In the genomic region with DNA sequence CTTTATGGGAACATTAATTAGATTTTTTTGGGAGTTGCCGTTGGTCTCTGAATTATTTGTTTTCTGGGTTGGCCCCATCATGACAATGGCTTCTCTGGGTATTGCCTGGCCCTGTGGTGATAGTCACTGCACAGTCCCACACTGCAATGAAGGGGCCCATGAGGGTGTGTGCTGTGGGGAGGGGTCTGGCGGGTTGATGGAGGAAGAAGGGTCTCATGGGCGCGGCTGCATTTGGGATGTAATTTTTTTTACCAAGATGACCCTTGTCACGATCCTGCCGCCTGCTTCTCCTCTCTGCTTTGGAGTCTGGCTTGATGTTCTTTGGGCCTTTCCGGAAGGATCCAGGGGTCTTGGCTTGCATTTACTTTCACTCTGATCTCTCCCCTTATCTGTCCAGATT, we compare ENCODE assay signal across 26 cellular contexts. TPM values are rescaled to one million over a fixed set of nuclear protein-coding genes. Genes with fewer than 3 reads are reported as not detected.
"Had no signal": no experiment of that assay in that cellular context is flagged by ENCODE, and none has a peak within 500 bp of the region (broad histone marks: within the 10 kb centered on the region; RNA-seq: fewer than 3 reads in every experiment).

No MANE protein-coding gene starts in this region.

- DNase-seq: activated CD4-positive, alpha-beta T cell treated with anti-CD3 and anti-CD28 coated beads, Interleukin-2, amount 10 ng/mL, durations not matched to agents 24 days and 14 days; activated CD4-positive, alpha-beta T cell treated with anti-CD3 and anti-CD28 coated beads, Interleukin-2, amount 50 U/mL, for 4 hours; activated CD8-positive, alpha-beta T cell treated with anti-CD3 and anti-CD28 coated beads for 36 hours; activated gamma-delta T cell treated with Interleukin-2 at 50 U/mL for 16 hours; activated naive CD4-positive, alpha-beta T cell treated with anti-CD3 and anti-CD28 coated beads for 36 hours; activated T-cell treated with anti-CD3 and anti-CD28 coated beads, Interleukin-2, amount 50 U/mL, for 1 hour; adrenal gland; body of pancreas; Kasumi-1; KG1; MM.1S; MV-4-11; NCI-H1092; NCI-H1436 treated with DMSO at 0.1 percent for 48 hours; NCI-H1694 treated with DMSO at 0.1 percent for 48 hours; NCI-H2029; NCI-H345; NCI-H524 treated with DMSO at 0.1 percent for 48 hours; SHP77; SJCRH30; T1000 had no signal

- H3K27me3 ChIP-seq: adrenal gland, body of pancreas, breast epithelium had no signal

- H3K4me3 Mint-ChIP-seq: activated CD4-positive, alpha-beta T cell treated with anti-CD3 and anti-CD28 coated beads, Interleukin-2, amount 10 ng/mL, durations not matched to agents 24 days and 14 days; activated CD8-positive, alpha-beta T cell treated with anti-CD3 and anti-CD28 coated beads for 36 hours; activated naive CD4-positive, alpha-beta T cell treated with anti-CD3 and anti-CD28 coated beads for 36 hours had no signal

- H3K4me1 ChIP-seq: adrenal gland, SJCRH30 had no signal

- H3K36me3 ChIP-seq: adrenal gland, breast epithelium, SJCRH30 had no signal

- H3K9me3 Mint-ChIP-seq: activated CD4-positive, alpha-beta T cell treated with anti-CD3 and anti-CD28 coated beads, Interleukin-2, amount 10 ng/mL, durations not matched to agents 24 days and 14 days; activated CD8-positive, alpha-beta T cell treated with anti-CD3 and anti-CD28 coated beads for 36 hours; activated naive CD4-positive, alpha-beta T cell treated with anti-CD3 and anti-CD28 coated beads for 36 hours; activated naive CD4-positive, alpha-beta T cell treated with anti-CD3 and anti-CD28 coated beads, Interleukin-2, amount 50 U/mL, for 72 hours had no signal

- H3K9me3 ChIP-seq: adrenal gland, body of pancreas, breast epithelium, SJCRH30 had no signal

- H3K27ac Mint-ChIP-seq: activated CD4-positive, alpha-beta T cell treated with anti-CD3 and anti-CD28 coated beads, Interleukin-2, amount 10 ng/mL, durations not matched to agents 24 days and 14 days; activated CD8-positive, alpha-beta T cell treated with anti-CD3 and anti-CD28 coated beads for 36 hours; activated naive CD4-positive, alpha-beta T cell treated with anti-CD3 and anti-CD28 coated beads for 36 hours; activated naive CD4-positive, alpha-beta T cell treated with anti-CD3 and anti-CD28 coated beads, Interleukin-2, amount 50 U/mL, for 72 hours had no signal

- H3K27ac ChIP-seq: adrenal gland, breast epithelium, SJCRH30, SK-N-MC had no signal

- H3K36me3 Mint-ChIP-seq: activated naive CD4-positive, alpha-beta T cell treated with anti-CD3 and anti-CD28 coated beads, Interleukin-2, amount 50 U/mL, for 72 hours had no signal

- ATAC-seq: activated CD8-positive, alpha-beta T cell treated with anti-CD3 and anti-CD28 coated beads for 36 hours; activated naive CD4-positive, alpha-beta T cell treated with anti-CD3 and anti-CD28 coated beads, Interleukin-2, amount 50 U/mL, for 72 hours; body of pancreas; Panc1 had no signal

- H3K4me3 ChIP-seq: adrenal gland, body of pancreas, breast epithelium, SJCRH30, SK-N-MC had no signal

RNA-seq across cellular contexts. Expression of gene WNK2, which starts 44.1 kb away (rescaled TPM):
- total RNA-seq: RPMI7951, SJCRH30 had no signal
